21 cellular contexts compared by ENCODE assay signal in genomic region chr14:94584591-94585280, GRCh38. TPM values are rescaled to one million over a fixed set of nuclear protein-coding genes. Genes with fewer than 3 reads are reported as not detected.
DNase-seq lines count a peak whose midpoint lies in the region; ATAC-seq, FAIRE-seq and TF ChIP-seq lines count a peak whose summit lies in the region.
"Had no signal": no experiment of that assay in that cellular context is flagged by ENCODE, and none has a peak within 500 bp of the region (broad histone marks: within the 10 kb centered on the region; RNA-seq: fewer than 3 reads in every experiment).

No MANE protein-coding gene starts in this region.

- no CpG with 5 or more reads among the region's 5 CpGs for WGBS in mesendoderm (ENCODE audit: extremely low coverage, insufficient coverage, low lambda C conversion rate)

- DNase-seq in Right ventricle myocardium superior (no peak), left ventricle myocardium superior (no peak), fibroblast of pulmonary artery (ENCODE audit: low read depth) (peak; percentile 67), mesendoderm (peak; percentile 39), HTR-8/SVneo (ENCODE audit: insufficient read length, low spot score) (no peak)
- DNase-seq: GM23248, H7, NCI-H1048, NCI-H1417, NCI-H1694, NCI-H2029 treated with DMSO at 0.1 percent for 48 hours, NCI-H2227 treated with DMSO at 0.1 percent for 48 hours, NCI-H526 treated with DMSO at 0.1 percent for 48 hours, RPMI8226, SHP77 treated with DMSO at 0.1 percent for 48 hours had no signal

- no peaks in the 10 kb centered on the region for H3K4me1 ChIP-seq in mesendoderm (ENCODE audit: control insufficient read depth, low read depth, low read length)

- no peak overlapping the region for H3K4me2 ChIP-seq in mesendoderm (ENCODE audit: low read length)

- H3K4me3 ChIP-seq in fibroblast of pulmonary artery (replicated peaks; ENCODE audit: low read depth, low read length) (no peak overlapping the region), mesendoderm (ENCODE audit: low read length) (no peak overlapping the region)
- H3K4me3 ChIP-seq: GM23248 had no signal

- no peak for TF ChIP-seq CTCF in fibroblast of pulmonary artery (IDR thresholded peaks at IDR 0.05; ENCODE audit: low read length, missing control alignments)

- H3K4ac ChIP-seq in mesendoderm (ENCODE audit: low read depth, low read length): no peak overlapping the region

- H4K8ac ChIP-seq in mesendoderm (ENCODE audit: low read depth, low read length): no peak overlapping the region

- no peak overlapping the region for H3K27ac ChIP-seq in mesendoderm (ENCODE audit: low read depth, low read length)
- H3K27ac ChIP-seq: GM23248 had no signal

- no peak overlapping the region for H4K5ac ChIP-seq in mesendoderm (ENCODE audit: low read length)

- H2BK5ac ChIP-seq in mesendoderm (ENCODE audit: low read length): no peak overlapping the region

- no peaks in the 10 kb centered on the region for H3K36me3 ChIP-seq in mesendoderm (ENCODE audit: control insufficient read depth, insufficient read depth, low read length)

- H3K9ac ChIP-seq in mesendoderm (ENCODE audit: low read length): no peak overlapping the region
- H3K9ac ChIP-seq: GM23248 had no signal

- no peaks in the 10 kb centered on the region for H3K79me1 ChIP-seq in mesendoderm (ENCODE audit: low read length)

- intact Hi-C loops in Right ventricle myocardium superior (cut with DNase I) (no loop called here), left ventricle myocardium superior (cut with micrococcal nuclease) (no loop called here)

- H2BK15ac ChIP-seq in mesendoderm (replicated peaks; ENCODE audit: low read depth): no peak overlapping the region

- no peaks in the 10 kb centered on the region for H3K27me3 ChIP-seq in mesendoderm (ENCODE audit: insufficient read depth, low read length, poor library complexity)

- no peak overlapping the region for H2AK5ac ChIP-seq in mesendoderm (ENCODE audit: low read length)

- no peak overlapping the region for H2BK120ac ChIP-seq in mesendoderm (ENCODE audit: low read depth, low read length)

- H3K56ac ChIP-seq in mesendoderm (ENCODE audit: low read length): no peak overlapping the region

- no peak for FAIRE-seq in HTR-8/SVneo (lab: Jason Lieb, UNC)
- FAIRE-seq: GM19239 had no signal

- H3K79me2 ChIP-seq in mesendoderm (ENCODE audit: control insufficient read depth, insufficient read depth, low read length): no peaks in the 10 kb centered on the region

- no peak overlapping the region for H3K18ac ChIP-seq in mesendoderm (ENCODE audit: low read length)

- peak; percentile 26 for ATAC-seq in Right ventricle myocardium superior (ENCODE audit: poor library complexity)
- ATAC-seq in left ventricle myocardium superior: no peak
- ATAC-seq in GM21737 (IDR thresholded peaks at IDR 0.05; ENCODE audit: unreplicated experiment): no peak
- ATAC-seq in HG03025 (IDR thresholded peaks at IDR 0.05; ENCODE audit: low FRiP score, unreplicated experiment): no peak

- H3K23ac ChIP-seq in mesendoderm (ENCODE audit: low read length): no peak overlapping the region

RNA-seq across cellular contexts. Expression of gene SERPINA5, which starts 3.5 kb away (rescaled TPM):
- total RNA-seq in Right ventricle myocardium superior: 2.7 TPM
- 4.0 TPM for total RNA-seq in left ventricle myocardium superior
- polyA plus RNA-seq in mesendoderm (2013, experiment 1 of 2): 1.7 TPM
- 1.8 TPM for polyA plus RNA-seq in mesendoderm (2013, experiment 2 of 2)
- total RNA-seq: A172, GM23248 had no signal
- polyA plus RNA-seq: GM23248 had no signal

RNA-seq across cellular contexts. Expression of gene SERPINA4, which starts 23.5 kb away (rescaled TPM):
- total RNA-seq in Right ventricle myocardium superior (not detected), left ventricle myocardium superior (not detected)
- not detected for polyA plus RNA-seq in mesendoderm (2013, experiment 1 of 2)
- polyA plus RNA-seq in mesendoderm (2013, experiment 2 of 2): not detected
- total RNA-seq: A172, GM23248, H7, NCI-H460 had no signal
- polyA plus RNA-seq: BJ, GM23248 had no signal

RNA-seq across cellular contexts. Expression of gene SERPINA3, which starts 27.5 kb away (rescaled TPM):
- total RNA-seq in Right ventricle myocardium superior: 55.2 TPM
- 63.5 TPM for total RNA-seq in left ventricle myocardium superior
- polyA plus RNA-seq in mesendoderm (2013, experiment 1 of 2): not detected
- polyA plus RNA-seq in mesendoderm (2013, experiment 2 of 2): 0.03 TPM
- total RNA-seq: A172, H7, NCI-H460 had no signal

Comparison
In these comparisons a context has a peak if more than half of its experiments do, and no peak if none do; other contexts are left out.
1. DNase-seq: peak in fibroblast of pulmonary artery (single experiment) and mesendoderm (single experiment); none in Right ventricle myocardium superior (single experiment), left ventricle myocardium superior (single experiment) and HTR-8/SVneo (single experiment).